In the genomic region with DNA sequence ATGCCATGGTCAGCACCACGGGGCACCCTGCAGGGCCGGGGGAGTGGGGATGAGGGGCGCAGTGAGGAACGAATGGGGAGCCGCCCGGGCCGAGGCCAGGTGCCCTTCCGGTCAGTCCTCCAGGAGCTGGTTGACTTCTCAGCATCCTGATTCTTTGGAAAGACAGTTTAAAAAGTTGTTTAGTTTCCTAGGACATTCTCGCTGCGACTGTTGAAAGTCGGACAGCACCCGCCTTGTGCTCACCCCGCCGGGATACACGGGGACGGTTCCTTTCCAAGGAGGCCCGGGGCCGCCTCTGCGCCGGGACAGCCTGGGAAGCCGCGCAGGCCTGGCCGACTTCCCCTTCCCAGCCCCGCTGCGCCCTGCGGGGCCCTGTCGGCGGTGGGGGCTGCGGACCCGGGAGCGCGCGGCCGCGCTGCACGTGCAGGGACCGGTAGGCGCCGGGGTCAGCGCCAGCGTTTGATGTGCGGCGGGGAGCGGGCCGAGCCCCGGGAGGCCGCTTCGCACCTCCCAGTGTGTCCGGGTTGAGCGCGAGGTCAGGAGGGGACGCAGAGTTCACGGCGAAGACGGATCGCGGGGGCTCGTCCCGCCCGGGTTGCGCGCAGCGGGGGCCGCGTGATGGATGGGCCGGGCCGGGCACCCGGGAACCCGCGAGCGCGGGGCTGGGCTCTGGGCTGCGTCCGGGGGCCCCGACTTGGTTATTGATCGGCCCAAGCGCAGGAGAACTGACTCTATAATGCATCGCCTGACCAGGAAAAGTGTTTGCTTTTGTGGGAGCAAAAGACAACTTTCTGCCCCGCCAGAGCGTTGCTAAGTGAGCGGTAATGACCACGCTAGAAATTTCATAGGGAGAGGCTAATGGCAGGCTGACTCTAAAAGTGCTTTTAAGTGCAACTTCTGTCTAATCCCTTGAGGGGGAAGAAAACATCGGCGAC, we compare ENCODE assay signal across 9 cellular contexts. TPM values are rescaled to one million over a fixed set of nuclear protein-coding genes. Genes with fewer than 3 reads are reported as not detected.
A peak's percentile ranks its signal among the peaks of the same experiment; 100 is the strongest.
DNase-seq lines count a peak whose midpoint lies in the region; ATAC-seq and TF ChIP-seq lines count a peak whose summit lies in the region.
"Had no signal": no experiment of that assay in that cellular context is flagged by ENCODE, and none has a peak within 500 bp of the region (broad histone marks: within the 10 kb centered on the region; RNA-seq: fewer than 3 reads in every experiment).

No MANE protein-coding gene starts in this region.

- ATAC-seq in left lobe of liver, result peak; percentile 69
- ATAC-seq in GM19463 (IDR thresholded peaks at IDR 0.05; ENCODE audit: unreplicated experiment), result no peak
- no peak for ATAC-seq in HG03196 (IDR thresholded peaks at IDR 0.05; ENCODE audit: unreplicated experiment)

- H3K27me3 ChIP-seq in colonic mucosa, result peaks cover 12% of the 10 kb centered on the region
- H3K27me3 ChIP-seq in stomach, result peaks cover 0 to 32% (median 24%) of the 10 kb centered on the region in 3 donors
- H3K27me3 ChIP-seq: BLaER1 had no signal

- peak in 2 of 3 experiments; percentile 39 to 64 for DNase-seq in NCI-H1417 (lab: John Stamatoyannopoulos, UW)
- no peak for DNase-seq in NCI-H1417 treated with DMSO at 0.1 percent for 48 hours (lab: John Stamatoyannopoulos, UW)
- DNase-seq in colonic mucosa, result no peak
- DNase-seq in left lobe of liver (ENCODE audit: low spot score), result no peak
- no peak for DNase-seq in stomach
- no peak for DNase-seq in NCI-H345 treated with DMSO at 0.1 percent for 48 hours (lab: John Stamatoyannopoulos, UW; ENCODE audit: unreplicated experiment)

- H3K27ac ChIP-seq in colonic mucosa (no peak overlapping the region), stomach (peak overlapping the region; percentile 31 to 73 (median 53))
- H3K27ac ChIP-seq: BLaER1 had no signal

- TF ChIP-seq CTCF in colonic mucosa (IDR thresholded peaks at IDR 0.05) (no peak), stomach (IDR thresholded peaks at IDR 0.05) (no peak)

- TF ChIP-seq POLR2A in stomach (IDR thresholded peaks at IDR 0.05), result no peak

- TF ChIP-seq EP300 in stomach (IDR thresholded peaks at IDR 0.05), result no peak

- intact Hi-C loops in colonic mucosa (cut with DNase I) (no loop called here), stomach (cut with DNase I; ENCODE audit: low total_unique reads) (no loop called here)

- H3K9ac ChIP-seq in colonic mucosa (ENCODE audit: low read depth in 2 of 2, low read length in 2 of 2), result peak overlapping the region in 1 of 2 donors; percentile 5
- H3K9ac ChIP-seq: BLaER1 had no signal

- H3K4me1 ChIP-seq in colonic mucosa (no peaks in the 10 kb centered on the region), stomach (peaks cover 5 to 15% (median 11%) of the 10 kb centered on the region in 4 donors)
- H3K4me1 ChIP-seq: BLaER1 had no signal

- H3K9me3 ChIP-seq in colonic mucosa, result no peaks in the 10 kb centered on the region
- H3K9me3 ChIP-seq in stomach, result peaks cover 0 to 10% (median 2%) of the 10 kb centered on the region in 4 donors

- H3K4me3 ChIP-seq in colonic mucosa (peak overlapping the region; percentile 37), stomach (peak overlapping the region; percentile 47 to 64 (median 54))
- H3K4me3 ChIP-seq: BLaER1 had no signal

- WGBS in stomach, 5 donors, result 8 to 36% (median 9%) methylated on average over 21 to 84 of the region's 84 CpGs

- H3K36me3 ChIP-seq in colonic mucosa (no peaks in the 10 kb centered on the region), stomach (no peaks in the 10 kb centered on the region)
- H3K36me3 ChIP-seq: BLaER1 had no signal

RNA-seq across cellular contexts. Expression of a gene that starts 28.0 kb away (rescaled TPM):
- total RNA-seq in colonic mucosa (not detected), left lobe of liver (not detected), stomach (not detected)
- polyA plus RNA-seq in stomach, result not detected

Comparison
In these comparisons a context has a peak if more than half of its experiments do, and no peak if none do; other contexts are left out.
1. DNase-seq: peak in NCI-H1417 (2 of 3); none in NCI-H1417 treated with DMSO at 0.1 percent for 48 hours (single experiment), colonic mucosa (single experiment), left lobe of liver (single experiment), stomach (single experiment) and NCI-H345 treated with DMSO at 0.1 percent for 48 hours (single experiment).